1 cellular context compared by ENCODE assay signal in the genomic region with DNA sequence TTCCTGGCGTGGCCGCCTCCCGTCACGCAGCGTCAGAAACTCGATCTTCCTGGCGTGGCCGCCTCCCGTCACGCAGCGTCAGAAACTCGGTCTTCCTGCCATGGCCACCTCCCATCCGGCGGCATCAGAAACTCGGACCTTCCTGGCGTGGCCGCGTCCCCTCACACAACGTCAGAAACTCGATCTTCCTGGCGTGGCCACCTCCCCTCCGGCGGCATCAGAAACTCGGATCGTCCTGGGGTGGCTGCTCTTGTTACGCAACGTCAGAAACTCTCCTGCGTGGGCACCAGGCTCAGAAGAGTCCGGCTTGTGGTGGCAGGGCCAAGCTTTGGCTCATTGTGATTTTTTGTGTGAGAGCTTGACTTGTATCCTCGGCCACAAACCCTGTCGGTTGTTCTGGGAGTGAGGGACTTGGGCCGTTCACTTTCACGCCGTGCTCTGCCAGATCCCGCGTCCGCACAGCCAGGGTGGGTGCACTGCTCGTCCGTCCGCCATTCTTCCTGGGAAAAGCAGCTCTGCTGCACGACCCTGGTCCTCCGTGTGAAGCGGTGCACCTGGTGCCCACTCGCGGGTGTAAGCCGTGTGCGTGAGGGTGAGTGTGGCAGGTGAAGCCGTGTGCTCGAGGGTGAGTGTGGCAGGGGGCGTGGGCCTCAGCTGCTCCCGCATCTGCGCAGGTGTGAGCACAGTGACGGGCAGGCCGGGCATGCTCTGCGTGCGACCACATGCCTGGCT.
TF ChIP-seq lines count a peak whose summit lies in the region.

No MANE protein-coding gene starts in this region.

TF ChIP-seq in H1, 55 proteins besides CTCF, POLR2A, EP300 and RAD21:
- TF ChIP-seq CEBPB (IDR thresholded peaks at IDR 0.05; ENCODE audit: low read depth, low read length): peak; percentile 13; the same call in 1 of the 2 replicates
- no peak for TF ChIP-seq CHD2 (IDR thresholded peaks at IDR 0.05; ENCODE audit: low read length)
